11 cellular contexts compared by ENCODE assay signal in genomic region chr12:59972941-59973340, GRCh38.
DNase-seq lines count a peak whose midpoint lies in the region; ATAC-seq and TF ChIP-seq lines count a peak whose summit lies in the region.
"Had no signal": no experiment of that assay in that cellular context is flagged by ENCODE, and none has a peak within 500 bp of the region (broad histone marks: within the 10 kb centered on the region; RNA-seq: fewer than 3 reads in every experiment).

No MANE protein-coding gene starts in this region.

- CTCF ChIA-PET in Calu3 (lab: Charles Lee): interaction anchor here (0.6 to 1.6 kb wide), 3 partner anchors 32 to 396 kb away, joined by 3 to 4 read pairs (median 4); no protein-coding TSS in a partner anchor

- H3K4me1 ChIP-seq in lung (ENCODE audit: control insufficient read depth in 2 of 2, insufficient read depth in 2 of 2, low read length in 2 of 2): no peaks in the 10 kb centered on the region
- H3K4me1 ChIP-seq in esophagus squamous epithelium: no peaks in the 10 kb centered on the region

- no TSS peak for BruUV-seq in Calu3 (replicated peaks; lab: Mats Ljungman, UMichigan)

- H3K4me1 Mint-ChIP-seq in Calu3 (ENCODE audit: low read depth, unreplicated experiment): peaks cover 40% of the 10 kb centered on the region

- peak; percentile 50 for DNase-seq in Calu3
- peak; percentile 65 for DNase-seq in LHCN-M2 (ENCODE audit: low read depth)
- peak; percentile 53 for DNase-seq in brain microvascular endothelial cell
- DNase-seq in lung (ENCODE audit: low spot score): no peak
- no peak for DNase-seq in dorsolateral prefrontal cortex
- no peak for DNase-seq in caudate nucleus (lab: John Stamatoyannopoulos, UW)
- no peak for DNase-seq in esophagus squamous epithelium (lab: John Stamatoyannopoulos, UW)
- DNase-seq: activated CD4-positive, alpha-beta T cell treated with anti-CD3 and anti-CD28 coated beads, Interleukin-2, amount 50 U/mL, for 1 hour; NCI-H1417 treated with DMSO at 0.1 percent for 48 hours; NCI-H748 treated with DMSO at 0.1 percent for 48 hours had no signal

- H3K36me3 Mint-ChIP-seq in Calu3 (ENCODE audit: insufficient read depth, unreplicated experiment): peaks cover 9% of the 10 kb centered on the region

- H3K9me3 ChIP-seq in lung (ENCODE audit: control insufficient read depth in 2 of 2, insufficient read depth in 1 of 2, low read length in 1 of 2) (no peaks in the 10 kb centered on the region), esophagus squamous epithelium (no peaks in the 10 kb centered on the region)

- H3K4me3 ChIP-seq in brain microvascular endothelial cell (ENCODE audit: low read depth, low read length) (no peak overlapping the region), lung (no peak overlapping the region), dorsolateral prefrontal cortex (no peak overlapping the region), esophagus squamous epithelium (no peak overlapping the region)

- in situ Hi-C loops in brain microvascular endothelial cell (cut with HindIII; ENCODE audit: low pct_ligation_motif_present, low sequenced_read_pairs): no loop called here

- H3K27ac ChIP-seq in brain microvascular endothelial cell (no peak overlapping the region), lung (ENCODE audit: low read depth in 1 of 2, low read length in 1 of 2) (no peak overlapping the region), dorsolateral prefrontal cortex (no peak overlapping the region), caudate nucleus (ENCODE audit: low read depth, low read length) (no peak overlapping the region), esophagus squamous epithelium (no peak overlapping the region)

- no peak for TF ChIP-seq CTCF in Calu3 (IDR thresholded peaks at IDR 0.05; ENCODE audit: unreplicated experiment)
- TF ChIP-seq CTCF in brain microvascular endothelial cell (IDR thresholded peaks at IDR 0.05; ENCODE audit: low read depth, low read length, missing control alignments): no peak
- no peak for TF ChIP-seq CTCF in lung (IDR thresholded peaks at IDR 0.05; ENCODE audit: control extremely low read depth, extremely low read depth)
- no peak for TF ChIP-seq CTCF in dorsolateral prefrontal cortex (IDR thresholded peaks at IDR 0.05 in 54 of 56, conservative IDR thresholded peaks at IDR 0.05 in 2 of 56; ENCODE audit: low read depth in 1 of 56, partially characterized antibody in 56 of 56)
- TF ChIP-seq CTCF in esophagus squamous epithelium (IDR thresholded peaks at IDR 0.05): no peak

- H3K36me3 ChIP-seq in brain microvascular endothelial cell (replicated peaks) (no peaks in the 10 kb centered on the region), lung (ENCODE audit: control insufficient read depth in 2 of 2, insufficient read depth in 2 of 2, low read length in 2 of 2) (no peaks in the 10 kb centered on the region), esophagus squamous epithelium (no peaks in the 10 kb centered on the region)

- H3K9me3 Mint-ChIP-seq in Calu3 (ENCODE audit: low read depth, unreplicated experiment): no peaks in the 10 kb centered on the region

- intact Hi-C loops in Calu3 (cut with micrococcal nuclease; ENCODE audit: unreplicated experiment) (loop anchor here (2.0 to 10.0 kb wide), 3 partner anchors 32 to 222 kb away; no protein-coding TSS in a partner anchor), dorsolateral prefrontal cortex (cut with DNase I) (no loop called here), esophagus squamous epithelium (cut with DNase I) (no loop called here)

- peak overlapping the region; percentile 46 for H3K4me3 Mint-ChIP-seq in Calu3 (ENCODE audit: low read depth, unreplicated experiment)

- H3K27me3 ChIP-seq in brain microvascular endothelial cell (replicated peaks): no peaks in the 10 kb centered on the region
- H3K27me3 ChIP-seq in lung (ENCODE audit: control insufficient read depth, insufficient read depth): no peaks in the 10 kb centered on the region
- no peaks in the 10 kb centered on the region for H3K27me3 ChIP-seq in dorsolateral prefrontal cortex
- H3K27me3 ChIP-seq in esophagus squamous epithelium: no peaks in the 10 kb centered on the region

- peak; percentile 19 for ATAC-seq in lung (ENCODE audit: insufficient read depth, low FRiP score)
- no peak for ATAC-seq in GM21390 (IDR thresholded peaks at IDR 0.05; ENCODE audit: unreplicated experiment)

- H3K27me3 Mint-ChIP-seq in Calu3 (ENCODE audit: unreplicated experiment): no peaks in the 10 kb centered on the region

- TF ChIP-seq POLR2A in esophagus squamous epithelium (IDR thresholded peaks at IDR 0.05): no peak

- H3K27ac Mint-ChIP-seq in Calu3 (ENCODE audit: unreplicated experiment): peak overlapping the region; percentile 73

- 45 to 65% methylated on average over 4 of the region's 4 CpGs for WGBS in lung, 2 donors
- WGBS in esophagus squamous epithelium, 2 donors: 31 to 39% methylated on average over 4 of the region's 4 CpGs

Comparison
In these comparisons a context has a peak if more than half of its experiments do, and no peak if none do; other contexts are left out.
1. DNase-seq: peak in Calu3 (single experiment), LHCN-M2 (single experiment) and brain microvascular endothelial cell (single experiment); none in lung (single experiment), dorsolateral prefrontal cortex (0 of 10), caudate nucleus (0 of 61) and esophagus squamous epithelium (single experiment).